1 cellular context compared by ENCODE assay signal in genomic region chr11:35919244-35919643, GRCh38.
TF ChIP-seq lines count a peak whose summit lies in the region.

No MANE protein-coding gene starts in this region.

TF ChIP-seq in Ishikawa, 13 proteins besides CTCF, POLR2A, EP300 and RAD21:
- TF ChIP-seq TCF12 (IDR thresholded peaks at IDR 0.05; ENCODE audit: low read depth) (no peak), CREB1 (IDR thresholded peaks at IDR 0.05; ENCODE audit: low read depth) (no peak), YY1 (IDR thresholded peaks at IDR 0.05; ENCODE audit: low read depth) (no peak), TEAD4 (IDR thresholded peaks at IDR 0.05) (no peak), NFIC (IDR thresholded peaks at IDR 0.05) (no peak), FOXM1 (IDR thresholded peaks at IDR 0.05; ENCODE audit: borderline replicate concordance, low read depth) (peak; percentile 42; the same call in 1 of the 2 replicates), REST (IDR thresholded peaks at IDR 0.05; ENCODE audit: low read depth) (no peak)
